In the genomic region with DNA sequence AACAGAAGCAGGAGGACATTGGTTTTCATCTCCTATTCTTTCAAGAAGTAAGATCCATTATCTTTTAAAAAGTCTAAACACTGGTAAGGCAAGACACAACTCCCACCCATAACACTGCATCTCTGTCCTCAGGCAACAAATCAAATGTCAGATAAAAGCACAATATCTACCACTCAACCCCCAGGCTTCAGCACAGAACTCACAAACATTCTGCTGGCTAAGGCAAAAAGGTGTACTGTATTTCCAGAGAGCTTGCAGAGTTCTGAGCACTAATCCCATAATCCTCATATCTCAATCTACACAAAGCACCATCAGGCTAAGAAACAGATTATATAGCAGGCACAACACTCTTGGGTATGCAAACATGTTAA, we compare ENCODE assay signal across 13 cellular contexts. TPM values are rescaled to one million over a fixed set of nuclear protein-coding genes. Genes with fewer than 3 reads are reported as not detected.
DNase-seq lines count a peak whose midpoint lies in the region; ATAC-seq and TF ChIP-seq lines count a peak whose summit lies in the region.
"Had no signal": no experiment of that assay in that cellular context is flagged by ENCODE, and none has a peak within 500 bp of the region (broad histone marks: within the 10 kb centered on the region; RNA-seq: fewer than 3 reads in every experiment).

No MANE protein-coding gene starts in this region.

- no peak for ATAC-seq in natural killer cell
- no peak for ATAC-seq in natural killer cell treated with Interleukin-12 subunit alpha and Interleukin-12 subunit beta and Interleukin-15 and Interleukin-18, amount 100 ng/mL, for 72 hours
- ATAC-seq in central memory CD8-positive, alpha-beta T cell (replicated peaks; ENCODE audit: extremely low read depth, poor library complexity, severe bottlenecking): no peak
- ATAC-seq in naive thymus-derived CD8-positive, alpha-beta T cell: no peak
- ATAC-seq: HCT116, left colon had no signal

- H3K27me3 Mint-ChIP-seq in natural killer cell (ENCODE audit: low read depth in 2 of 2): no peaks in the 10 kb centered on the region
- H3K27me3 Mint-ChIP-seq in natural killer cell treated with Interleukin-12 subunit alpha and Interleukin-12 subunit beta and Interleukin-15 and Interleukin-18, amount 100 ng/mL, for 72 hours: no peaks in the 10 kb centered on the region
- H3K27me3 Mint-ChIP-seq in central memory CD8-positive, alpha-beta T cell: no peaks in the 10 kb centered on the region
- no peaks in the 10 kb centered on the region for H3K27me3 Mint-ChIP-seq in naive thymus-derived CD8-positive, alpha-beta T cell

- POLR2A ChIA-PET in naive thymus-derived CD8-positive, alpha-beta T cell (lab: Charles Lee): interaction anchor here (0.7 kb wide), 3 partner anchors 21 to 244 kb away, joined by 3 read pairs; no protein-coding TSS in a partner anchor

- TF ChIP-seq CTCF in natural killer cell (IDR thresholded peaks at IDR 0.05): no peak

- intact Hi-C loops in natural killer cell (cut with micrococcal nuclease): no loop called here

- no peaks in the 10 kb centered on the region for H3K36me3 Mint-ChIP-seq in natural killer cell
- no peaks in the 10 kb centered on the region for H3K36me3 Mint-ChIP-seq in natural killer cell treated with Interleukin-12 subunit alpha and Interleukin-12 subunit beta and Interleukin-15 and Interleukin-18, amount 100 ng/mL, for 72 hours
- H3K36me3 Mint-ChIP-seq in central memory CD8-positive, alpha-beta T cell (ENCODE audit: insufficient read depth): peaks cover 1% of the 10 kb centered on the region
- H3K36me3 Mint-ChIP-seq in naive thymus-derived CD8-positive, alpha-beta T cell: peaks cover 0 to 18% (median 3%) of the 10 kb centered on the region in 3 donors

- H3K4me1 Mint-ChIP-seq in natural killer cell: peaks cover 48 to 53% of the 10 kb centered on the region in 2 donors
- H3K4me1 Mint-ChIP-seq in natural killer cell treated with Interleukin-12 subunit alpha and Interleukin-12 subunit beta and Interleukin-15 and Interleukin-18, amount 100 ng/mL, for 72 hours (ENCODE audit: low read depth in 2 of 2): peaks cover 25 to 40% of the 10 kb centered on the region in 2 donors
- H3K4me1 Mint-ChIP-seq in central memory CD8-positive, alpha-beta T cell: peaks cover 41% of the 10 kb centered on the region
- peaks cover 18 to 77% (median 50%) of the 10 kb centered on the region in 4 donors for H3K4me1 Mint-ChIP-seq in naive thymus-derived CD8-positive, alpha-beta T cell

- H3K4me3 Mint-ChIP-seq in natural killer cell: peak overlapping the region; percentile 6
- no peak overlapping the region for H3K4me3 Mint-ChIP-seq in natural killer cell treated with Interleukin-12 subunit alpha and Interleukin-12 subunit beta and Interleukin-15 and Interleukin-18, amount 100 ng/mL, for 72 hours
- no peak overlapping the region for H3K4me3 Mint-ChIP-seq in central memory CD8-positive, alpha-beta T cell
- H3K4me3 Mint-ChIP-seq in naive thymus-derived CD8-positive, alpha-beta T cell: peak overlapping the region in 4 of 10 donors; percentile 4 to 50 (median 38)

- no peak for DNase-seq in natural killer cell
- DNase-seq in natural killer cell treated with Interleukin-12 subunit alpha and Interleukin-12 subunit beta and Interleukin-15 and Interleukin-18, amount 100 ng/mL, for 72 hours (ENCODE audit: low spot score): no peak
- no peak for DNase-seq in central memory CD8-positive, alpha-beta T cell (ENCODE audit: low spot score in 2 of 2)
- DNase-seq in naive thymus-derived CD8-positive, alpha-beta T cell: no peak
- no peak for DNase-seq in NCI-H1092 (lab: John Stamatoyannopoulos, UW)
- DNase-seq in stimulated activated CD4-positive, alpha-beta T cell treated with anti-CD3 and anti-CD28 coated beads, Interleukin-4, amount 100 ng/mL, for 4 hours: no peak
- no peak for DNase-seq in putamen (ENCODE audit: low spot score)
- DNase-seq in NCI-H2196 (lab: John Stamatoyannopoulos, UW; ENCODE audit: unreplicated experiment): no peak
- DNase-seq: DMS79; left colon; NK-92 treated with Interleukin-12 subunit alpha and Interleukin-12 subunit beta, amount 100 ng/mL, for 24 hours; SJCRH30 had no signal

- H3K27ac Mint-ChIP-seq in natural killer cell: peak overlapping the region; percentile 19 to 54
- H3K27ac Mint-ChIP-seq in natural killer cell treated with Interleukin-12 subunit alpha and Interleukin-12 subunit beta and Interleukin-15 and Interleukin-18, amount 100 ng/mL, for 72 hours: peak overlapping the region in 1 of 2 donors; percentile 12
- H3K27ac Mint-ChIP-seq in central memory CD8-positive, alpha-beta T cell (ENCODE audit: low read depth): peak overlapping the region; percentile 36
- peak overlapping the region in 8 of 10 donors; percentile 8 to 80 (median 42) for H3K27ac Mint-ChIP-seq in naive thymus-derived CD8-positive, alpha-beta T cell

- no peaks in the 10 kb centered on the region for H3K9me3 Mint-ChIP-seq in natural killer cell
- no peaks in the 10 kb centered on the region for H3K9me3 Mint-ChIP-seq in natural killer cell treated with Interleukin-12 subunit alpha and Interleukin-12 subunit beta and Interleukin-15 and Interleukin-18, amount 100 ng/mL, for 72 hours
- no peaks in the 10 kb centered on the region for H3K9me3 Mint-ChIP-seq in central memory CD8-positive, alpha-beta T cell
- H3K9me3 Mint-ChIP-seq in naive thymus-derived CD8-positive, alpha-beta T cell: peaks cover 0 to 4% (median 0%) of the 10 kb centered on the region in 9 donors

RNA-seq across cellular contexts. Expression of gene RAF1, which starts 20.9 kb away (rescaled TPM):
- total RNA-seq in natural killer cell: 100 to 1,000 TPM; 142 to 168 (median 156) TPM
- total RNA-seq in natural killer cell treated with Interleukin-12 subunit alpha and Interleukin-12 subunit beta and Interleukin-15 and Interleukin-18, amount 100 ng/mL, for 72 hours: 100 to 1,000 TPM; 122 to 155 TPM
- 100 to 1,000 TPM; 137 to 142 TPM for total RNA-seq in naive thymus-derived CD8-positive, alpha-beta T cell
- 10 to 100 TPM; 49.4 to 75.1 (median 54.2) TPM for polyA plus RNA-seq in naive thymus-derived CD8-positive, alpha-beta T cell
